ENCODE assay signal across 9 cellular contexts in genomic region chr11:58574851-58575250, GRCh38. TPM values are rescaled to one million over a fixed set of nuclear protein-coding genes. Genes with fewer than 3 reads are reported as not detected.
A peak's percentile ranks its signal among the peaks of the same experiment; 100 is the strongest.
DNase-seq lines count a peak whose midpoint lies in the region; ATAC-seq and TF ChIP-seq lines count a peak whose summit lies in the region.
"Had no signal": no experiment of that assay in that cellular context is flagged by ENCODE, and none has a peak within 500 bp of the region (broad histone marks: within the 10 kb centered on the region; RNA-seq: fewer than 3 reads in every experiment).

No MANE protein-coding gene starts in this region.

- no peaks in the 10 kb centered on the region for H3K9me2 ChIP-seq in OCI-LY7 (ENCODE audit: insufficient read depth, low read length)

- in situ Hi-C loops in gastrocnemius medialis (cut with MboI; ENCODE audit: low sequenced_read_pairs in 4 of 4) = loop anchor here (5.0 to 25.0 kb wide), 6 partner anchors 50 to 913 kb away; partner anchors contain the start of genes CLP1 (in 1 of the 4), CNTF (in 1 of the 4), FAM111A (in 1 of the 4) and MED19 (in 1 of the 4)

- peak overlapping the region; percentile 79 for H3K4me3 ChIP-seq in OCI-LY7 (ENCODE audit: low read depth, low read length, poor library complexity, severe bottlenecking)
- peak overlapping the region; percentile 54 for H3K4me3 ChIP-seq in effector memory CD4-positive, alpha-beta T cell (ENCODE audit: insufficient read depth, low read depth, low read length, poor library complexity, severe bottlenecking)
- no peak overlapping the region for H3K4me3 ChIP-seq in gastrocnemius medialis

- H4K20me1 ChIP-seq in OCI-LY7 (ENCODE audit: insufficient read depth, low read length) = peaks cover 7% of the 10 kb centered on the region

- no peak for TF ChIP-seq POLR2A in gastrocnemius medialis (IDR thresholded peaks at IDR 0.05)

- H3K4me1 ChIP-seq in OCI-LY7 (ENCODE audit: insufficient read depth, low read length, poor library complexity, severe bottlenecking) (peaks cover 31% of the 10 kb centered on the region), gastrocnemius medialis (peaks cover 42 to 45% of the 10 kb centered on the region in 2 donors)
- H3K4me1 ChIP-seq in effector memory CD4-positive, alpha-beta T cell (ENCODE audit: control insufficient read depth, insufficient read depth, low read length, poor library complexity, severe bottlenecking) = peaks cover 31% of the 10 kb centered on the region

- H3K27ac ChIP-seq in OCI-LY7 (ENCODE audit: low read depth, low read length, poor library complexity, severe bottlenecking) (peak overlapping the region; percentile 95), gastrocnemius medialis (peak overlapping the region; percentile 63 to 100 (median 99))
- peak overlapping the region; percentile 99 for H3K27ac ChIP-seq in effector memory CD4-positive, alpha-beta T cell (ENCODE audit: insufficient read depth, low read length, poor library complexity, severe bottlenecking)

- peaks cover 72% of the 10 kb centered on the region for H3K79me2 ChIP-seq in OCI-LY7 (ENCODE audit: insufficient read depth, low read depth, low read length)

- intact Hi-C loops in OCI-LY7 (cut with micrococcal nuclease; ENCODE audit: unreplicated experiment) = loop anchor here (5.0 kb wide), 5 partner anchors 212 to 1248 kb away; partner anchors contain the start of genes OSBP, SELENOH and ZDHHC5
- intact Hi-C loops in gastrocnemius medialis (cut with DNase I; ENCODE audit: low total_unique reads) = loop anchor here (5.0 to 10.0 kb wide), 5 partner anchors 567 to 1092 kb away; partner anchors contain the start of genes FAM111A, MED19, OSBP and PATL1

- H3K27me3 ChIP-seq in effector memory CD4-positive, alpha-beta T cell (replicated peaks; ENCODE audit: control insufficient read depth, insufficient read depth, low read length, poor library complexity, severe bottlenecking) = no peaks in the 10 kb centered on the region
- no peaks in the 10 kb centered on the region for H3K27me3 ChIP-seq in gastrocnemius medialis

- peak overlapping the region; percentile 96 for H3K4me2 ChIP-seq in OCI-LY7 (ENCODE audit: low read length)

- H2AFZ ChIP-seq in OCI-LY7 (ENCODE audit: low read length) = no peak overlapping the region

- CTCF ChIA-PET in OCI-LY7 (lab: Charles Lee; ENCODE audit: unreplicated experiment) = interaction anchor here (0.8 kb wide), 1 partner anchor 67 kb away, joined by 3 read pairs; the partner anchor contains the start of gene OR5B21

- peaks cover 21% of the 10 kb centered on the region for H3K36me3 ChIP-seq in OCI-LY7 (ENCODE audit: insufficient read depth, low read length)
- peaks cover 10% of the 10 kb centered on the region for H3K36me3 ChIP-seq in effector memory CD4-positive, alpha-beta T cell (ENCODE audit: control insufficient read depth, insufficient read depth, low read length)
- H3K36me3 ChIP-seq in gastrocnemius medialis = peaks cover 0 to 3% of the 10 kb centered on the region in 2 donors

- TF ChIP-seq CTCF in OCI-LY7 (conservative IDR thresholded peaks at IDR 0.05; ENCODE audit: low read length) = no peak
- TF ChIP-seq CTCF in gastrocnemius medialis (IDR thresholded peaks at IDR 0.05 in 4 of 5, conservative IDR thresholded peaks at IDR 0.05 in 1 of 5) = no peak

- DNase-seq in Daoy (ENCODE audit: low read depth) (peak; percentile 30), OCI-LY7 (ENCODE audit: low spot score) (no peak), gastrocnemius medialis (no peak), UCSD-AML1 (lab: John Stamatoyannopoulos, UW; ENCODE audit: unreplicated experiment) (no peak)
- DNase-seq in effector memory CD4-positive, alpha-beta T cell = no peak
- DNase-seq in stimulated activated CD8-positive, alpha-beta memory T cell treated with anti-CD3 and anti-CD28 coated beads, Interleukin-4, amount 100 ng/mL, for 48 hours = no peak
- DNase-seq: T1000 had no signal

- H3K9me3 ChIP-seq in OCI-LY7 (ENCODE audit: low read length) = no peaks in the 10 kb centered on the region
- H3K9me3 ChIP-seq in effector memory CD4-positive, alpha-beta T cell (ENCODE audit: control insufficient read depth, low read length) = no peaks in the 10 kb centered on the region
- H3K9me3 ChIP-seq in gastrocnemius medialis = no peaks in the 10 kb centered on the region

- BruUV-seq in OCI-LY7 (replicated peaks; lab: Mats Ljungman, UMichigan) = TSS peak; percentile 58

- POLR2A ChIA-PET in OCI-LY7 (lab: Charles Lee) = interaction anchor here (1.7 kb wide), 1 partner anchor 11 kb away, joined by 7 read pairs; no protein-coding TSS in a partner anchor

- ATAC-seq in gastrocnemius medialis (no peak), GM18858 (IDR thresholded peaks at IDR 0.05; ENCODE audit: unreplicated experiment) (no peak), HG03039 (IDR thresholded peaks at IDR 0.05; ENCODE audit: unreplicated experiment) (no peak)

RNA-seq across cellular contexts. Expression of gene LPXN, which starts 0.8 kb away (rescaled TPM):
- total RNA-seq in Daoy (2014; rRNA removed; shearing (Covaris generic)) = 94.8 and 132 TPM in 2 replicates
- 64.1 and 79.3 TPM in 2 replicates for total RNA-seq in OCI-LY7 (2014; rRNA removed; shearing (Covaris generic))
- total RNA-seq in OCI-LY7 (2022) (129 and 130 TPM in 2 replicates), gastrocnemius medialis (1 to 10 TPM; 1.0 to 2.2 (median 1.9) TPM)

RNA-seq across cellular contexts. Expression of gene ZFP91, which starts 4.0 kb away (rescaled TPM):
- 44.6 and 50.5 TPM in 2 replicates for total RNA-seq in Daoy (2014; rRNA removed; shearing (Covaris generic))
- total RNA-seq in OCI-LY7 (2014; rRNA removed; shearing (Covaris generic)) = 36.9 and 38.7 TPM in 2 replicates
- total RNA-seq in OCI-LY7 (2022) = 50.9 and 60.5 TPM in 2 replicates
- total RNA-seq in gastrocnemius medialis = 10 to 100 TPM; 59.0 to 94.7 (median 90.6) TPM

RNA-seq across cellular contexts. Expression of gene CNTF, which starts 47.6 kb away (rescaled TPM):
- total RNA-seq in Daoy (2014; rRNA removed; shearing (Covaris generic)) = 0.65 and 1.8 TPM in 2 replicates
- total RNA-seq in OCI-LY7 (2014; rRNA removed; shearing (Covaris generic)) = 3.1 and 3.4 TPM in 2 replicates
- total RNA-seq in OCI-LY7 (2022) (3.3 and 3.5 TPM in 2 replicates), gastrocnemius medialis (1 to 10 TPM; 3.2 to 8.5 (median 4.0) TPM)

Comparison
In these comparisons a context has a peak if more than half of its experiments do, and no peak if none do; other contexts are left out.
1. H3K4me3 ChIP-seq: peak in OCI-LY7 (single experiment) and effector memory CD4-positive, alpha-beta T cell (single experiment); none in gastrocnemius medialis (0 of 4).
2. RNA of gene LPXN, which starts 0.8 kb away (total RNA-seq): 94.8 to 132 TPM in Daoy and 64.1 to 130 TPM in OCI-LY7; 1.0 to 2.2 TPM in gastrocnemius medialis; every median in the first group is over 10 times any median in the second.
3. Peak in every context shown above with its lines, with median percentiles within 50 percentile points of each other: H3K27ac ChIP-seq.